Comparison of ENCODE assay signal across 23 cellular contexts in genomic region chrX:155031657-155032056, GRCh38.
"Had no signal": no experiment of that assay in that cellular context is flagged by ENCODE, and none has a peak within 500 bp of the region (broad histone marks: within the 10 kb centered on the region; RNA-seq: fewer than 3 reads in every experiment).

No MANE protein-coding gene starts in this region.

- H3K27ac Mint-ChIP-seq: nephron; stimulated activated effector memory CD8-positive, alpha-beta T cell treated with anti-CD3 and anti-CD28 coated beads, Interleukin-12 subunit alpha, Interleukin-12 subunit beta, amount 100 ng/mL, for 72 hours had no signal

- H3K27me3 ChIP-seq: hepatocyte, sigmoid colon, tibial artery, upper lobe of left lung, uterus had no signal

- H3K27ac ChIP-seq: dorsolateral prefrontal cortex, hepatocyte, psoas muscle, sigmoid colon, tibial artery, upper lobe of left lung, uterus had no signal

- H3K27me3 Mint-ChIP-seq: naive B cell; stimulated activated naive CD8-positive, alpha-beta T cell treated with anti-CD3 and anti-CD28 coated beads, Interleukin-15, Interleukin-2, amounts not matched to agents 100 ng/mL and 50 ng/mL, for 24 hours had no signal

- H3K9me3 ChIP-seq: tibial artery, upper lobe of left lung, uterus had no signal

- H3K36me3 ChIP-seq: uterus had no signal

- H3K4me3 Mint-ChIP-seq: nephron; stimulated activated effector memory CD8-positive, alpha-beta T cell treated with anti-CD3 and anti-CD28 coated beads, Interleukin-12 subunit alpha, Interleukin-12 subunit beta, amount 100 ng/mL, for 72 hours had no signal

- DNase-seq: cortex of kidney; dorsolateral prefrontal cortex; effector CD8-positive, alpha-beta T cell; foreskin fibroblast; left colon; left ventricle myocardium superior; mesenchymal stem cell; midbrain; naive B cell; psoas muscle; sigmoid colon; small intestine; stimulated activated CD4-positive, alpha-beta T cell treated with anti-CD3 and anti-CD28 coated beads, Interleukin-2, amount 100 ng/mL, for 48 hours; stimulated activated CD8-positive, alpha-beta memory T cell treated with anti-CD3 and anti-CD28 coated beads, Interleukin-4, amount 100 ng/mL, for 48 hours; tibial artery; upper lobe of left lung; uterus had no signal

- ATAC-seq: esophagus mucosa; left colon; left ventricle myocardium superior; psoas muscle; stimulated activated effector memory CD8-positive, alpha-beta T cell treated with anti-CD3 and anti-CD28 coated beads, Interleukin-12 subunit alpha, Interleukin-12 subunit beta, amount 100 ng/mL, for 72 hours had no signal

- H3K4me3 ChIP-seq: dorsolateral prefrontal cortex, hepatocyte, lung, psoas muscle, sigmoid colon, tibial artery, upper lobe of left lung, uterus had no signal

- H3K4me1 ChIP-seq: psoas muscle, uterus had no signal
